In the genomic region with DNA sequence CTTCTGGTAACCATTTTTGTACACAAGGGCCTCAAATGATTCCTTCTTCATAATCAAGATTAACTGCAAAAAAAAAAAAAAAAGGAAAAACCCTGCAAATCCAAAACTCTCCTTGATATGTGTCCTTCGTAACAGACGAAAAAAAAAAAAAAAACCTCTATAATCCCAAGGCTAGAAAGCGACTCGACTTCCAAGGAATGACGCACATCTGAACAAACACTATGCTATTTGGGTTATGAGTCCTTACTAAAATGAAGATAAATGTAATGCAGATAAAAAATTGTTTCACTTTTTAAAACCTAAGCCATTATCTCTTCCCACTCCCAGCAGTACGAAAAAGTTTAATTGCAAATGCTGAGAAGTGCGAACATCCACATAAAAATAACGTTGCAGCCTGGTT, we compare ENCODE assay signal across 17 cellular contexts. TPM values are rescaled to one million over a fixed set of nuclear protein-coding genes. Genes with fewer than 3 reads are reported as not detected.
DNase-seq lines count a peak whose midpoint lies in the region; ATAC-seq and TF ChIP-seq lines count a peak whose summit lies in the region.
"Had no signal": no experiment of that assay in that cellular context is flagged by ENCODE, and none has a peak within 500 bp of the region (broad histone marks: within the 10 kb centered on the region; RNA-seq: fewer than 3 reads in every experiment).

No MANE protein-coding gene starts in this region.

- H3K27ac Mint-ChIP-seq in activated naive CD4-positive, alpha-beta T cell treated with anti-CD3 and anti-CD28 coated beads, Interleukin-2, amount 50 U/mL, for 24 hours = no peak overlapping the region
- H3K27ac Mint-ChIP-seq in activated naive CD4-positive, alpha-beta T cell treated with anti-CD3 and anti-CD28 coated beads, Interleukin-2, amount 50 U/mL, for 72 hours = peak overlapping the region in 1 of 2 donors; percentile 96
- H3K27ac Mint-ChIP-seq in activated B cell treated with CpG ODN at 0.5 μM for 24 hours = no peak overlapping the region
- H3K27ac Mint-ChIP-seq: nephron had no signal

- H3K9me3 Mint-ChIP-seq in activated naive CD4-positive, alpha-beta T cell treated with anti-CD3 and anti-CD28 coated beads, Interleukin-2, amount 50 U/mL, for 24 hours = no peaks in the 10 kb centered on the region
- no peaks in the 10 kb centered on the region for H3K9me3 Mint-ChIP-seq in activated naive CD4-positive, alpha-beta T cell treated with anti-CD3 and anti-CD28 coated beads, Interleukin-2, amount 50 U/mL, for 72 hours
- no peaks in the 10 kb centered on the region for H3K9me3 Mint-ChIP-seq in activated B cell treated with CpG ODN at 0.5 μM for 24 hours
- H3K9me3 Mint-ChIP-seq: nephron had no signal

- ATAC-seq in activated naive CD4-positive, alpha-beta T cell treated with anti-CD3 and anti-CD28 coated beads, Interleukin-2, amount 50 U/mL, for 72 hours = no peak
- no peak for ATAC-seq in activated B cell treated with CpG ODN at 0.5 μM for 24 hours (ENCODE audit: low read depth)

- DNase-seq in activated naive CD4-positive, alpha-beta T cell treated with anti-CD3 and anti-CD28 coated beads, Interleukin-2, amount 50 U/mL, for 72 hours (ENCODE audit: low spot score in 2 of 2) = no peak
- DNase-seq in activated B cell treated with CpG ODN at 0.5 μM for 24 hours (no peak), fibroblast of peridontal ligament (ENCODE audit: extremely low read depth) (peak; percentile 43), stromal cell of bone marrow (ENCODE audit: low read depth) (peak; percentile 7), medulla oblongata (ENCODE audit: extremely low spot score) (no peak), SIG-M5 (lab: John Stamatoyannopoulos, UW) (no peak), nucleus accumbens (lab: John Stamatoyannopoulos, UW) (no peak)
- DNase-seq: activated gamma-delta T cell treated with Interleukin-2 at 50 U/mL for 16 hours; BE2C; GOT3; Karpas-422; NCI-H2171; stimulated activated CD4-positive, alpha-beta T cell treated with anti-CD3 and anti-CD28 coated beads, Interleukin-15, amount 100 ng/mL, for 24 hours; stimulated activated naive CD4-positive, alpha-beta T cell had no signal

- intact Hi-C loops in activated B cell treated with CpG ODN at 0.5 μM for 24 hours (cut with micrococcal nuclease) = loop anchor here (10.0 kb wide), 1 partner anchor 991 kb away; no protein-coding TSS in a partner anchor

- peaks cover 6% of the 10 kb centered on the region for H3K36me3 Mint-ChIP-seq in activated naive CD4-positive, alpha-beta T cell treated with anti-CD3 and anti-CD28 coated beads, Interleukin-2, amount 50 U/mL, for 24 hours
- peaks cover 11 to 12% of the 10 kb centered on the region in 2 donors for H3K36me3 Mint-ChIP-seq in activated naive CD4-positive, alpha-beta T cell treated with anti-CD3 and anti-CD28 coated beads, Interleukin-2, amount 50 U/mL, for 72 hours
- H3K36me3 Mint-ChIP-seq in activated B cell treated with CpG ODN at 0.5 μM for 24 hours (ENCODE audit: low read depth) = peaks cover 37% of the 10 kb centered on the region

- H3K27me3 Mint-ChIP-seq in activated naive CD4-positive, alpha-beta T cell treated with anti-CD3 and anti-CD28 coated beads, Interleukin-2, amount 50 U/mL, for 24 hours = no peaks in the 10 kb centered on the region
- no peaks in the 10 kb centered on the region for H3K27me3 Mint-ChIP-seq in activated B cell treated with CpG ODN at 0.5 μM for 24 hours

- TF ChIP-seq CTCF in activated B cell treated with CpG ODN at 0.5 μM for 24 hours (IDR thresholded peaks at IDR 0.05) = no peak

- H3K4me3 Mint-ChIP-seq in activated naive CD4-positive, alpha-beta T cell treated with anti-CD3 and anti-CD28 coated beads, Interleukin-2, amount 50 U/mL, for 24 hours = peak overlapping the region; percentile 91
- H3K4me3 Mint-ChIP-seq in activated B cell treated with CpG ODN at 0.5 μM for 24 hours = peak overlapping the region; percentile 95
- H3K4me3 Mint-ChIP-seq: nephron had no signal

- CTCF ChIA-PET in activated B cell treated with CpG ODN at 0.5 μM for 24 hours (lab: Charles Lee) = no interaction called here

- H3K4me1 Mint-ChIP-seq in activated naive CD4-positive, alpha-beta T cell treated with anti-CD3 and anti-CD28 coated beads, Interleukin-2, amount 50 U/mL, for 24 hours = peaks cover 52% of the 10 kb centered on the region
- H3K4me1 Mint-ChIP-seq in activated B cell treated with CpG ODN at 0.5 μM for 24 hours = peaks cover 37% of the 10 kb centered on the region
- H3K4me1 Mint-ChIP-seq: nephron had no signal

- POLR2A ChIA-PET in activated B cell treated with CpG ODN at 0.5 μM for 24 hours (lab: Charles Lee) = interaction anchor here (0.7 to 2.0 kb wide), 3 partner anchors 176 to 832 kb away, joined by 3 to 15 read pairs (median 4); partner anchors contain the start of gene EIF1AY

RNA-seq across cellular contexts. Expression of gene KDM5D, which starts 1.2 kb away (rescaled TPM):
- 10 to 100 TPM; 28.9 to 33.7 TPM for total RNA-seq in activated naive CD4-positive, alpha-beta T cell treated with anti-CD3 and anti-CD28 coated beads, Interleukin-2, amount 50 U/mL, for 72 hours
- 121 and 144 TPM in 2 replicates for total RNA-seq in activated B cell treated with CpG ODN at 0.5 μM for 24 hours
- total RNA-seq: RPMI7951 had no signal

Comparison
In these comparisons a context has a peak if more than half of its experiments do, and no peak if none do; other contexts are left out.
1. DNase-seq: peak in fibroblast of peridontal ligament (single experiment) and stromal cell of bone marrow (single experiment); none in activated naive CD4-positive, alpha-beta T cell treated with anti-CD3 and anti-CD28 coated beads, Interleukin-2, amount 50 U/mL, for 72 hours (0 of 2), activated B cell treated with CpG ODN at 0.5 μM for 24 hours (single experiment), medulla oblongata (single experiment), SIG-M5 (single experiment) and nucleus accumbens (0 of 56).